1 cellular context compared by ENCODE assay signal in genomic region chr7:99825873-99826272, GRCh38.
TF ChIP-seq lines count a peak whose summit lies in the region.

No MANE protein-coding gene starts in this region.

TF ChIP-seq in HepG2, 621 proteins besides CTCF, POLR2A, EP300 and RAD21:
- TF ChIP-seq RFXANK (CRISPR knock-in tag; IDR thresholded peaks at IDR 0.05): no peak
- no peak for TF ChIP-seq ZNF432 (CRISPR knock-in tag; IDR thresholded peaks at IDR 0.05; ENCODE audit: borderline replicate concordance)
- no peak for TF ChIP-seq ZFP36 (IDR thresholded peaks at IDR 0.05; ENCODE audit: borderline replicate concordance, low read depth, low read length, partially characterized antibody)
- no peak for TF ChIP-seq ZNF777 (CRISPR knock-in tag; IDR thresholded peaks at IDR 0.05)
- TF ChIP-seq ZHX2 (IDR thresholded peaks at IDR 0.05; ENCODE audit: low read depth): no peak
- TF ChIP-seq ZHX2 (CRISPR knock-in tag; IDR thresholded peaks at IDR 0.05; ENCODE audit: borderline replicate concordance): no peak
- TF ChIP-seq ZNF512B (CRISPR knock-in tag; IDR thresholded peaks at IDR 0.05; ENCODE audit: borderline replicate concordance): no peak
- no peak for TF ChIP-seq ZNF660 (CRISPR knock-in tag; IDR thresholded peaks at IDR 0.05; ENCODE audit: borderline replicate concordance, low read depth)
- TF ChIP-seq ZNF275 (CRISPR knock-in tag; IDR thresholded peaks at IDR 0.05; ENCODE audit: borderline replicate concordance): no peak
- TF ChIP-seq MXD3 (CRISPR knock-in tag; IDR thresholded peaks at IDR 0.05): no peak
- no peak for TF ChIP-seq ZNF609 (CRISPR knock-in tag; IDR thresholded peaks at IDR 0.05; ENCODE audit: borderline replicate concordance)
- no peak for TF ChIP-seq ZNF670 (CRISPR knock-in tag; IDR thresholded peaks at IDR 0.05; ENCODE audit: borderline replicate concordance)
- no peak for TF ChIP-seq ZNF740 (CRISPR knock-in tag; IDR thresholded peaks at IDR 0.05)
